In genomic region chr5:12566441-12566840, GRCh38 we compare ENCODE assay signal across 27 cellular contexts.
"Had no signal": no experiment of that assay in that cellular context is flagged by ENCODE, and none has a peak within 500 bp of the region (broad histone marks: within the 10 kb centered on the region; RNA-seq: fewer than 3 reads in every experiment).

No MANE protein-coding gene starts in this region.

- DNase-seq: activated CD4-positive, alpha-beta T cell treated with anti-CD3 and anti-CD28 coated beads for 1 hour; activated CD4-positive, alpha-beta T cell treated with anti-CD3 and anti-CD28 coated beads, Interleukin-2, amount 50 U/mL, for 1 hour; activated CD8-positive, alpha-beta memory T cell treated with anti-CD3 and anti-CD28 coated beads for 24 hours; activated CD8-positive, alpha-beta memory T cell treated with anti-CD3 and anti-CD28 coated beads, Interleukin-2, amount 50 U/mL, for 4 hours; activated T-cell treated with anti-CD3 and anti-CD28 coated beads, Interleukin-2, amount 50 U/mL, for 24 hours; aorta; cortex of kidney; endodermal cell; foreskin fibroblast; immature natural killer cell; left lung; naive thymus-derived CD8-positive, alpha-beta T cell; posterior cingulate gyrus; right lobe of liver; stomach; transverse colon; uterus had no signal

- H3K27ac ChIP-seq: cardiac muscle cell, epithelial cell of prostate, hepatocyte, left lung, neural progenitor cell, right lobe of liver, skin epidermis, stomach, suprapubic skin, transverse colon, uterus had no signal

- H3K36me3 ChIP-seq: cardiac muscle cell, left lung, right lobe of liver, stomach, suprapubic skin, transverse colon, uterus had no signal

- H3K9me3 ChIP-seq: right lobe of liver, suprapubic skin, uterus had no signal

- H3K4me1 ChIP-seq: left lung, neural progenitor cell, right lobe of liver, stomach, suprapubic skin, transverse colon, uterus had no signal

- H3K27me3 ChIP-seq: cardiac muscle cell, hepatocyte, left lung, neural progenitor cell, right lobe of liver, stomach, suprapubic skin, transverse colon, uterus had no signal

- H3K4me3 ChIP-seq: cardiac muscle cell, hepatocyte, left lung, lung, neural progenitor cell, right lobe of liver, skin epidermis, stomach, suprapubic skin, transverse colon, uterus had no signal

- ATAC-seq: activated naive CD4-positive, alpha-beta T cell treated with anti-CD3 and anti-CD28 coated beads, Interleukin-2, amount 50 U/mL, for 72 hours; activated T-helper 17 cell treated with anti-CD3 and anti-CD28 coated beads, Interleukin-2, amount 50 U/mL, for 72 hours; left lung; naive thymus-derived CD8-positive, alpha-beta T cell; right lobe of liver; stimulated activated memory B cell treated with anti-CD40 and anti-IgM and Interleukin-4, amounts not matched to agents 10 μg/mL and 1 μg/mL and 100 μg/mL, for 72 hours had no signal
